2 cellular contexts compared by ENCODE assay signal in genomic region chr12:89067436-89067835, GRCh38.
TF ChIP-seq lines count a peak whose summit lies in the region.

No MANE protein-coding gene starts in this region.

TF ChIP-seq in SK-N-SH, 30 proteins besides CTCF, POLR2A, EP300 and RAD21 (continued from another document):
- TF ChIP-seq REST (IDR thresholded peaks at IDR 0.05; ENCODE audit: low read depth, low read length) (no peak), JUND (IDR thresholded peaks at IDR 0.05) (no peak), GATA2 (CRISPR knock-in tag; IDR thresholded peaks at IDR 0.05) (no peak), TEAD4 (IDR thresholded peaks at IDR 0.05; ENCODE audit: borderline replicate concordance, insufficient read depth) (no peak), ELF1 (IDR thresholded peaks at IDR 0.05) (no peak), POLR2AphosphoS5 (IDR thresholded peaks at IDR 0.05; ENCODE audit: low read depth, low read length) (no peak)

TF ChIP-seq in SK-N-SH treated with all-trans-retinoic acid at 6 μM for 48 hours, 23 proteins besides CTCF, POLR2A, EP300 and RAD21 (continued from another document):
- no peak for TF ChIP-seq PATZ1 (CRISPR knock-in tag; IDR thresholded peaks at IDR 0.05; ENCODE audit: borderline replicate concordance)
- no peak for TF ChIP-seq CSRNP3 (CRISPR knock-in tag; IDR thresholded peaks at IDR 0.05)
- TF ChIP-seq TSHZ2 (CRISPR knock-in tag; IDR thresholded peaks at IDR 0.05), result no peak
- TF ChIP-seq ZFP30 (CRISPR knock-in tag; IDR thresholded peaks at IDR 0.05), result no peak
- no peak for TF ChIP-seq CSDC2 (CRISPR knock-in tag; IDR thresholded peaks at IDR 0.05)
- TF ChIP-seq ESRRG (CRISPR knock-in tag; IDR thresholded peaks at IDR 0.05), result no peak
- TF ChIP-seq GLIS3 (CRISPR knock-in tag; IDR thresholded peaks at IDR 0.05), result no peak
- TF ChIP-seq ISL1 (CRISPR knock-in tag; IDR thresholded peaks at IDR 0.05), result no peak
- no peak for TF ChIP-seq ZFP3 (CRISPR knock-in tag; IDR thresholded peaks at IDR 0.05)
- TF ChIP-seq OSR1 (CRISPR knock-in tag; IDR thresholded peaks at IDR 0.05), result no peak
